8 cellular contexts compared by ENCODE assay signal in the genomic region with DNA sequence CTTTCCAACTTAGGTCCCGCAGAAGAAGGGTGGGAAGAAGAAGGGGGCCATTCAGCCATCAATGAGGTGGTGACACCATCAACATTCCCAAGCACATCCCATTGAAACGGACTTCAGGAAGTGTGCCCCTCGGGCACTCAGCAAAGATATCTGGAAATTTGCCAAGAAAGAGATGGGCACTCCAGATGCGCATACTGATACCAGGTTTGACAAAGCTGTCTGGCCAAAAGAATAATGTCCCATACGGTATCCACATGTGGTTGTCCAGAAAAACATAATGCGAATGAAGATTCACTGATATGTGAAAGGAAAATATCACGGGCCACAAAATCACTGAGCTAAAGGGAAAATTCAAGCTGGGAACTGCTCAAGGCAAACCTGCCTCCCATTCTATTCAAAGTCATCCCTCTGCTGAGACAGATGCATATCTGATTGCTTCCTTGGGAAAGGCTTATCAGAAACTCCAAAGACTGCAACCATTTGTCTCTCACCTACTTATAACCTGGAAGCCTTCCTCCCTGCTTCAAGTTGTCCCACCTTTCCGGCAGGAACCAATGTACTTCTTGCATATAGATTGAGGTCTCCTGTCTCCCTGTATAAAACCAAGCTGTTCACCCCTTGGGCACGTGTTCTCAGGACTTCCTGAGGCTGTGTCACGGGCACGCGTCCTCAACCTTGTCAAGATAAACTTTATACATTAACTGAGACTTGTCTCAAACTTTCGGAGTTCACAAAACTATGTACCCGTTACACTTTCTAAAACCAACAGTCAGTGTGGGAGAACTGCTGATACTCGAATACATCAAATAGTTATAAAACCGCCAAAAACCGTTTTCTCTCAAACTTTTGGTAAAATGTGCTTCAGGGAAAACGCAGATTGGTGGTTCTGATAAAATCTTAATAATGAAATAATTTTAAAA. TPM values are rescaled to one million over a fixed set of nuclear protein-coding genes. Genes with fewer than 3 reads are reported as not detected.
DNase-seq lines count a peak whose midpoint lies in the region; ATAC-seq, FAIRE-seq and TF ChIP-seq lines count a peak whose summit lies in the region.

No MANE protein-coding gene starts in this region.

- no peak for ATAC-seq in activated T-cell treated with anti-CD3 and anti-CD28 coated beads, Interleukin-2, amount 50 U/mL, for 4 hours

- no peak overlapping the region for H3K27ac Mint-ChIP-seq in activated T-helper 2 cell treated with anti-CD3 and anti-CD28 coated beads, Interferon-gamma antibody, Interleukin-2, Interleukin-4, amounts not matched to agents 10 μg/mL and 5 μg/mL and 100 μg/mL, durations not matched to agents 14 hours and 24 hours and 36 hours

- H3K27me3 Mint-ChIP-seq in activated T-cell treated with anti-CD3 and anti-CD28 coated beads, Interleukin-2, amount 50 U/mL, for 4 hours (ENCODE audit: low read depth) = no peaks in the 10 kb centered on the region
- H3K27me3 Mint-ChIP-seq in activated T-helper 2 cell treated with anti-CD3 and anti-CD28 coated beads, Interferon-gamma antibody, Interleukin-2, Interleukin-4, amounts not matched to agents 10 μg/mL and 5 μg/mL and 100 μg/mL, durations not matched to agents 14 hours and 24 hours and 36 hours (ENCODE audit: low read depth) = peaks cover 7% of the 10 kb centered on the region

- CTCF ChIA-PET in HEK293T (lab: Yijun Ruan, JAX) = no interaction called here

- no peaks in the 10 kb centered on the region for H3K9me3 ChIP-seq in kidney (ENCODE audit: control insufficient read depth in 1 of 2, low read length in 2 of 2)
- no peaks in the 10 kb centered on the region for H3K9me3 ChIP-seq in thymus (ENCODE audit: control insufficient read depth)

- FAIRE-seq in kidney (lab: Jason Lieb, UNC) = no peak

- H3K9me3 Mint-ChIP-seq in activated T-cell treated with anti-CD3 and anti-CD28 coated beads, Interleukin-2, amount 50 U/mL, for 4 hours = no peaks in the 10 kb centered on the region
- no peaks in the 10 kb centered on the region for H3K9me3 Mint-ChIP-seq in activated T-helper 2 cell treated with anti-CD3 and anti-CD28 coated beads, Interferon-gamma antibody, Interleukin-2, Interleukin-4, amounts not matched to agents 10 μg/mL and 5 μg/mL and 100 μg/mL, durations not matched to agents 14 hours and 24 hours and 36 hours

- intact Hi-C loops in activated T-helper 2 cell treated with anti-CD3 and anti-CD28 coated beads, Interferon-gamma antibody, Interleukin-2, Interleukin-4, amounts not matched to agents 10 μg/mL and 5 μg/mL and 100 μg/mL, durations not matched to agents 14 hours and 24 hours and 36 hours (cut with micrococcal nuclease) = loop anchor here (5.0 to 10.0 kb wide), 4 partner anchors 140 to 1630 kb away; partner anchors contain the start of genes DYNC1I2, GORASP2 and HAT1
- intact Hi-C loops in kidney (cut with DNase I) = no loop called here

- H3K4me1 Mint-ChIP-seq in activated T-cell treated with anti-CD3 and anti-CD28 coated beads, Interleukin-2, amount 50 U/mL, for 4 hours (ENCODE audit: low read depth) = peaks cover 62% of the 10 kb centered on the region
- H3K4me1 Mint-ChIP-seq in activated T-helper 2 cell treated with anti-CD3 and anti-CD28 coated beads, Interferon-gamma antibody, Interleukin-2, Interleukin-4, amounts not matched to agents 10 μg/mL and 5 μg/mL and 100 μg/mL, durations not matched to agents 14 hours and 24 hours and 36 hours (ENCODE audit: low read depth) = peaks cover 57% of the 10 kb centered on the region

- no peak for TF ChIP-seq CTCF in kidney (IDR thresholded peaks at IDR 0.05; ENCODE audit: borderline replicate concordance, extremely low read depth, insufficient read depth)

- no peaks in the 10 kb centered on the region for H3K36me3 ChIP-seq in kidney (ENCODE audit: control insufficient read depth in 1 of 2, insufficient read depth in 2 of 2, low read length in 2 of 2)
- no peaks in the 10 kb centered on the region for H3K36me3 ChIP-seq in thymus (ENCODE audit: control insufficient read depth, insufficient read depth)

- peak overlapping the region; percentile 91 for H3K4me3 Mint-ChIP-seq in activated T-cell treated with anti-CD3 and anti-CD28 coated beads, Interleukin-2, amount 50 U/mL, for 4 hours
- peak overlapping the region; percentile 58 for H3K4me3 Mint-ChIP-seq in activated T-helper 2 cell treated with anti-CD3 and anti-CD28 coated beads, Interferon-gamma antibody, Interleukin-2, Interleukin-4, amounts not matched to agents 10 μg/mL and 5 μg/mL and 100 μg/mL, durations not matched to agents 14 hours and 24 hours and 36 hours (ENCODE audit: low read depth)

- 67% methylated on average over 18 of the region's 18 CpGs for WGBS in thymus

- H3K4me1 ChIP-seq in kidney (ENCODE audit: control insufficient read depth in 1 of 2, insufficient read depth in 1 of 2, low read depth in 1 of 2, low read length in 2 of 2) (peaks cover 5 to 8% of the 10 kb centered on the region in 2 donors), thymus (ENCODE audit: control insufficient read depth, insufficient read depth, low read length) (peaks cover 6% of the 10 kb centered on the region)

- H3K27ac ChIP-seq in kidney (ENCODE audit: low read depth in 2 of 2, low read length in 2 of 2) = no peak overlapping the region
- H3K27ac ChIP-seq in thymus (ENCODE audit: low read depth) = no peak overlapping the region

- POLR2A ChIA-PET in HEK293T (lab: Yijun Ruan, JAX) = interaction anchor here (0.9 kb wide), 1 partner anchor 9 kb away, joined by 3 read pairs; no protein-coding TSS in a partner anchor

- no peak for DNase-seq in activated T-cell treated with anti-CD3 and anti-CD28 coated beads, Interleukin-2, amount 50 U/mL, for 4 hours
- no peak for DNase-seq in activated T-cell treated with anti-CD3 and anti-CD28 coated beads, Interleukin-2, amount 50 U/mL, for 48 hours
- DNase-seq in activated T-helper 2 cell treated with anti-CD3 and anti-CD28 coated beads, Interferon-gamma antibody, Interleukin-2, Interleukin-4, amounts not matched to agents 10 μg/mL and 5 μg/mL and 100 μg/mL, durations not matched to agents 14 hours and 24 hours and 36 hours (ENCODE audit: low spot score) = no peak
- DNase-seq in kidney (no peak), HEK293T (ENCODE audit: extremely low spot score) (no peak), NK-92 (lab: John Stamatoyannopoulos, UW; ENCODE audit: unreplicated experiment) (no peak), NCI-H2081 (lab: John Stamatoyannopoulos, UW) (no peak)

- H3K27me3 ChIP-seq in thymus (ENCODE audit: control insufficient read depth, insufficient read depth) = no peaks in the 10 kb centered on the region

- peak overlapping the region in 1 of 2 donors; percentile 65 for H3K9ac ChIP-seq in kidney (ENCODE audit: low read length in 2 of 2)

- peaks cover 5% of the 10 kb centered on the region for H3K36me3 Mint-ChIP-seq in activated T-cell treated with anti-CD3 and anti-CD28 coated beads, Interleukin-2, amount 50 U/mL, for 4 hours (ENCODE audit: insufficient read depth)
- peaks cover 72% of the 10 kb centered on the region for H3K36me3 Mint-ChIP-seq in activated T-helper 2 cell treated with anti-CD3 and anti-CD28 coated beads, Interferon-gamma antibody, Interleukin-2, Interleukin-4, amounts not matched to agents 10 μg/mL and 5 μg/mL and 100 μg/mL, durations not matched to agents 14 hours and 24 hours and 36 hours (ENCODE audit: low read depth)

- peak overlapping the region; percentile 91 for H3K4me3 ChIP-seq in kidney (ENCODE audit: low read length in 2 of 2)
- H3K4me3 ChIP-seq in thymus (ENCODE audit: low read length) = peak overlapping the region; percentile 98

TF ChIP-seq in HEK293T, 16 proteins besides CTCF, POLR2A, EP300 and RAD21:
- no peak for TF ChIP-seq ELF4 (IDR thresholded peaks at IDR 0.05)
- no peak for TF ChIP-seq SUZ12 (IDR thresholded peaks at IDR 0.05)
- no peak for TF ChIP-seq FOXM1 (IDR thresholded peaks at IDR 0.05; ENCODE audit: borderline replicate concordance)
- TF ChIP-seq CTBP1 (IDR thresholded peaks at IDR 0.05; ENCODE audit: borderline replicate concordance) = no peak
- TF ChIP-seq ZNF384 (IDR thresholded peaks at IDR 0.05) = no peak
- TF ChIP-seq L3MBTL2 (conservative IDR thresholded peaks at IDR 0.05) = no peak
- no peak for TF ChIP-seq TARDBP (IDR thresholded peaks at IDR 0.05)
- no peak for TF ChIP-seq SP1 (IDR thresholded peaks at IDR 0.05)
- TF ChIP-seq BHLHE40 (IDR thresholded peaks at IDR 0.05; ENCODE audit: borderline replicate concordance) = no peak
- TF ChIP-seq FOXK2 (IDR thresholded peaks at IDR 0.05) = no peak
- TF ChIP-seq ARNT (IDR thresholded peaks at IDR 0.05) = no peak

RNA-seq across cellular contexts. Expression of gene PDK1, which starts 1.3 kb away (rescaled TPM):
- 10 to 100 TPM; 18.3 to 22.9 (median 19.5) TPM for total RNA-seq in activated T-cell treated with anti-CD3 and anti-CD28 coated beads, Interleukin-2, amount 50 U/mL, for 4 hours
- 38.9 and 44.9 TPM in 2 replicates for total RNA-seq in activated T-helper 2 cell treated with anti-CD3 and anti-CD28 coated beads, Interferon-gamma antibody, Interleukin-2, Interleukin-4, amounts not matched to agents 10 μg/mL and 5 μg/mL and 100 μg/mL, durations not matched to agents 14 hours and 24 hours and 36 hours
- 19.2 TPM for total RNA-seq in kidney
- polyA plus RNA-seq in kidney (ENCODE audit: insufficient read depth, low read depth, low replicate concordance) (4.6 TPM), thymus (7.2 TPM)
